ENCODE assay signal across 24 cellular contexts in the genomic region with DNA sequence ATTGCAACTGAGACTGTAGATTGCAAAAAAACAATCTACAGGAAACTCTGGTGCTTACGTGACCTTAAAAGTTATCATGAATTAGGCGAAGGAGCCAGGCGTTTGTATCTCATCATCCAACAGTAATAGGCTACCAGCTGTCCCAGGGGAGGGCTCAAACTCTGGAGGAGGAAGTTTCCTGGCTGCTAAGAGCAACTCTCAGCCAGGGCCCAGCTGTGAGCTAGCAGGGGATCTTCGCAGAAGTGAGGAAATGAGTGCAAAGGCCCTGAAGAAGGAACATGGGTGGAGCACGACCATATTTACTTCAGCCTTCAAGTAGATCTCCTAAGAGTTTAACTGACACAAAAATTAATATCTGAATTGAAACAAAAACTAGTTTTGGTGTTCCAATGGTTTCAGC.
DNase-seq lines count a peak whose midpoint lies in the region; ATAC-seq and TF ChIP-seq lines count a peak whose summit lies in the region.
"Had no signal": no experiment of that assay in that cellular context is flagged by ENCODE, and none has a peak within 500 bp of the region (broad histone marks: within the 10 kb centered on the region; RNA-seq: fewer than 3 reads in every experiment).

No MANE protein-coding gene starts in this region.

- TF ChIP-seq POLR2A in esophagus squamous epithelium (IDR thresholded peaks at IDR 0.05): no peak

- POLR2A ChIA-PET in MCF 10A (lab: Yijun Ruan, JAX): no interaction called here

- H3K4me3 ChIP-seq in right atrium auricular region (no peak overlapping the region), left ventricle myocardium inferior (no peak overlapping the region), esophagus squamous epithelium (no peak overlapping the region)
- H3K4me3 ChIP-seq: A549, esophagus muscularis mucosa, Peyer's patch, upper lobe of left lung had no signal

- H3K4me1 ChIP-seq in right atrium auricular region (no peaks in the 10 kb centered on the region), left ventricle myocardium inferior (no peaks in the 10 kb centered on the region), esophagus squamous epithelium (no peaks in the 10 kb centered on the region)
- H3K4me1 ChIP-seq: A549, esophagus muscularis mucosa, Peyer's patch, upper lobe of left lung had no signal

- H3K36me3 ChIP-seq in right atrium auricular region: no peaks in the 10 kb centered on the region
- H3K36me3 ChIP-seq in left ventricle myocardium inferior: no peaks in the 10 kb centered on the region
- no peaks in the 10 kb centered on the region for H3K36me3 ChIP-seq in esophagus squamous epithelium
- H3K36me3 ChIP-seq: esophagus muscularis mucosa, Peyer's patch, upper lobe of left lung had no signal

- BruUV-seq in MCF 10A (replicated peaks; lab: Mats Ljungman, UMichigan): no TSS peak

- no peaks in the 10 kb centered on the region for H3K27me3 ChIP-seq in right atrium auricular region
- no peaks in the 10 kb centered on the region for H3K27me3 ChIP-seq in left ventricle myocardium inferior (ENCODE audit: low read depth)
- no peaks in the 10 kb centered on the region for H3K27me3 ChIP-seq in esophagus squamous epithelium
- H3K27me3 ChIP-seq: esophagus muscularis mucosa, Peyer's patch, upper lobe of left lung had no signal

- 42 to 54% methylated on average over 5 of the region's 5 CpGs for WGBS in esophagus squamous epithelium, 2 donors

- H3K9me3 ChIP-seq in right atrium auricular region (no peaks in the 10 kb centered on the region), left ventricle myocardium inferior (replicated peaks) (peaks cover 6% of the 10 kb centered on the region), esophagus squamous epithelium (peaks cover 0 to 2% (median 0%) of the 10 kb centered on the region in 3 donors)
- H3K9me3 ChIP-seq: A549, esophagus muscularis mucosa, Peyer's patch, upper lobe of left lung had no signal

- no peaks in the 10 kb centered on the region for H3K36me3 Mint-ChIP-seq in MCF 10A (ENCODE audit: insufficient read depth, unreplicated experiment)
- H3K36me3 Mint-ChIP-seq: natural killer cell treated with Interleukin-12 subunit alpha and Interleukin-12 subunit beta and Interleukin-15 and Interleukin-18, amount 100 ng/mL, for 72 hours had no signal

- no peaks in the 10 kb centered on the region for H3K4me1 Mint-ChIP-seq in MCF 10A (ENCODE audit: insufficient read depth, unreplicated experiment)

- H3K9me3 Mint-ChIP-seq in MCF 10A (ENCODE audit: unreplicated experiment): peaks cover 7% of the 10 kb centered on the region
- H3K9me3 Mint-ChIP-seq: activated T-helper 1 cell treated with anti-CD3 and anti-CD28 coated beads, Interleukin-12 subunit alpha, Interleukin-12 subunit beta, Interleukin-2, Interleukin-4 antibody, amounts not matched to agents 30 ng/mL and 10 ng/mL and 1 ng/mL, durations not matched to agents 14 hours and 24 hours and 36 hours had no signal

- peak; percentile 78 for DNase-seq in Right ventricle myocardium inferior (ENCODE audit: missing footprints)
- no peak for DNase-seq in right atrium auricular region (ENCODE audit: low spot score)
- DNase-seq in RPMI8226: peak; percentile 14
- peak; percentile 70 for DNase-seq in left ventricle myocardium inferior
- DNase-seq in activated naive CD4-positive, alpha-beta T cell treated with anti-CD3 and anti-CD28 coated beads, Interleukin-2, amount 50 U/mL, for 16 hours: no peak
- DNase-seq in esophagus squamous epithelium (lab: John Stamatoyannopoulos, UW): no peak
- DNase-seq in MCF 10A (ENCODE audit: unreplicated experiment): no peak
- DNase-seq: caudate nucleus; DMS79; effector CD4-positive, alpha-beta T cell; islet precursor cell; NCI-H187; NCI-H526; Peyer's patch; stimulated activated naive CD4-positive, alpha-beta T cell treated with Interleukin-2 at 50 U/mL for 16 hours; upper lobe of left lung had no signal

- no peak overlapping the region for H3K27ac ChIP-seq in right atrium auricular region
- peak overlapping the region; percentile 31 for H3K27ac ChIP-seq in left ventricle myocardium inferior (replicated peaks)
- no peak overlapping the region for H3K27ac ChIP-seq in esophagus squamous epithelium
- H3K27ac ChIP-seq: A549, esophagus muscularis mucosa, Peyer's patch, upper lobe of left lung, VCaP had no signal

- no peak overlapping the region for H3K27ac Mint-ChIP-seq in MCF 10A (ENCODE audit: low read depth, unreplicated experiment)
- H3K27ac Mint-ChIP-seq: activated T-helper 1 cell treated with anti-CD3 and anti-CD28 coated beads, Interleukin-12 subunit alpha, Interleukin-12 subunit beta, Interleukin-2, Interleukin-4 antibody, amounts not matched to agents 30 ng/mL and 10 ng/mL and 1 ng/mL, durations not matched to agents 14 hours and 24 hours and 36 hours; natural killer cell treated with Interleukin-12 subunit alpha and Interleukin-12 subunit beta and Interleukin-15 and Interleukin-18, amount 100 ng/mL, for 72 hours; progenitor cell of endocrine pancreas had no signal

- H3K27me3 Mint-ChIP-seq in MCF 10A (ENCODE audit: insufficient read depth, unreplicated experiment): no peaks in the 10 kb centered on the region
- H3K27me3 Mint-ChIP-seq: natural killer cell treated with Interleukin-12 subunit alpha and Interleukin-12 subunit beta and Interleukin-15 and Interleukin-18, amount 100 ng/mL, for 72 hours; progenitor cell of endocrine pancreas had no signal

- ATAC-seq in Right ventricle myocardium inferior: peak; percentile 97
- ATAC-seq in HG03521 (IDR thresholded peaks at IDR 0.05; ENCODE audit: unreplicated experiment): no peak
- ATAC-seq: A549; HCT116; natural killer cell treated with Interleukin-12 subunit alpha and Interleukin-12 subunit beta and Interleukin-15 and Interleukin-18, amount 100 ng/mL, for 72 hours had no signal

- no peak overlapping the region for H3K4me3 Mint-ChIP-seq in MCF 10A (ENCODE audit: unreplicated experiment)
- H3K4me3 Mint-ChIP-seq: activated T-helper 1 cell treated with anti-CD3 and anti-CD28 coated beads, Interleukin-12 subunit alpha, Interleukin-12 subunit beta, Interleukin-2, Interleukin-4 antibody, amounts not matched to agents 30 ng/mL and 10 ng/mL and 1 ng/mL, durations not matched to agents 14 hours and 24 hours and 36 hours; natural killer cell treated with Interleukin-12 subunit alpha and Interleukin-12 subunit beta and Interleukin-15 and Interleukin-18, amount 100 ng/mL, for 72 hours had no signal

- no peak for TF ChIP-seq CTCF in right atrium auricular region (IDR thresholded peaks at IDR 0.05)
- TF ChIP-seq CTCF in left ventricle myocardium inferior (IDR thresholded peaks at IDR 0.05; ENCODE audit: borderline replicate concordance): no peak
- no peak for TF ChIP-seq CTCF in esophagus squamous epithelium (IDR thresholded peaks at IDR 0.05)
- TF ChIP-seq CTCF in MCF 10A (IDR thresholded peaks at IDR 0.05; ENCODE audit: unreplicated experiment): no peak

- CTCF ChIA-PET in MCF 10A (lab: Yijun Ruan, JAX): no interaction called here

- intact Hi-C loops in Right ventricle myocardium inferior (cut with DNase I) (no loop called here), left ventricle myocardium inferior (cut with micrococcal nuclease) (no loop called here), esophagus squamous epithelium (cut with DNase I) (no loop called here), MCF 10A (cut with micrococcal nuclease) (no loop called here)

Comparison
In these comparisons a context has a peak if more than half of its experiments do, and no peak if none do; other contexts are left out.
1. DNase-seq: peak in Right ventricle myocardium inferior (single experiment), RPMI8226 (single experiment) and left ventricle myocardium inferior (single experiment); none in right atrium auricular region (single experiment), activated naive CD4-positive, alpha-beta T cell treated with anti-CD3 and anti-CD28 coated beads, Interleukin-2, amount 50 U/mL, for 16 hours (single experiment), esophagus squamous epithelium (single experiment) and MCF 10A (single experiment).